ENCODE assay signal across 18 cellular contexts in genomic region chr1:30682396-30683275, GRCh38. TPM values are rescaled to one million over a fixed set of nuclear protein-coding genes. Genes with fewer than 3 reads are reported as not detected.
DNase-seq lines count a peak whose midpoint lies in the region; ATAC-seq, FAIRE-seq and TF ChIP-seq lines count a peak whose summit lies in the region.
"Had no signal": no experiment of that assay in that cellular context is flagged by ENCODE, and none has a peak within 500 bp of the region (broad histone marks: within the 10 kb centered on the region; RNA-seq: fewer than 3 reads in every experiment).

No MANE protein-coding gene starts in this region.

- peaks cover 7% of the 10 kb centered on the region for H3K36me3 Mint-ChIP-seq in T-helper 17 cell (ENCODE audit: low read depth)
- no peaks in the 10 kb centered on the region for H3K36me3 Mint-ChIP-seq in T-cell
- H3K36me3 Mint-ChIP-seq: CD4-positive, CD25-positive, alpha-beta regulatory T cell had no signal

- H4K20me1 ChIP-seq in K562 (replicated peaks; ENCODE audit: control insufficient read depth, insufficient read depth, low read length): 0 out of 2 replicates have a peak, but pooled peaks cover under 1% of the 10 kb centered on the region

- H3K4me3 Mint-ChIP-seq in T-helper 17 cell (no peak overlapping the region), T-cell (no peak overlapping the region)
- H3K4me3 Mint-ChIP-seq: CD4-positive, CD25-positive, alpha-beta regulatory T cell had no signal

- no peak for TF ChIP-seq RAD21 in K562 (CRISPR knock-in tag; conservative IDR thresholded peaks at IDR 0.05 in 1 of 2, IDR thresholded peaks at IDR 0.05 in 1 of 2)

- no peak overlapping the region for H3K27ac Mint-ChIP-seq in T-helper 17 cell
- H3K27ac Mint-ChIP-seq in T-cell: no peak overlapping the region
- H3K27ac Mint-ChIP-seq: CD4-positive, CD25-positive, alpha-beta regulatory T cell had no signal

- WGBS in K562 (ENCODE audit: insufficient coverage, low coverage, missing lambda C conversion rate): 2% methylated on average over 8 of the region's 8 CpGs

- TF ChIP-seq CTCF in left ventricle myocardium inferior (IDR thresholded peaks at IDR 0.05; ENCODE audit: borderline replicate concordance): no peak
- no peak for TF ChIP-seq CTCF in K562 (IDR thresholded peaks at IDR 0.05 in 2 of 3, conservative IDR thresholded peaks at IDR 0.05 in 1 of 3; ENCODE audit: insufficient read depth in 2 of 3, low read depth in 1 of 3, low read length in 3 of 3)
- TF ChIP-seq CTCF in mucosa of descending colon (IDR thresholded peaks at IDR 0.05): no peak
- no peak for TF ChIP-seq CTCF in vagina (IDR thresholded peaks at IDR 0.05)
- no peak for TF ChIP-seq CTCF in GM10248 (IDR thresholded peaks at IDR 0.05; ENCODE audit: control extremely low read depth, extremely low read depth, low read depth, missing control alignments)

- POLR2A ChIA-PET in K562 (lab: Yijun Ruan, JAX) (interaction anchor here (0.9 kb wide), 1 partner anchor 29 kb away, joined by 4 read pairs; no protein-coding TSS in a partner anchor), GM10248 (lab: Yijun Ruan, JAX) (no interaction called here), T-cell (lab: Charles Lee) (no interaction called here)

- peaks cover 25% of the 10 kb centered on the region for H3K4me1 ChIP-seq in left ventricle myocardium inferior
- H3K4me1 ChIP-seq in K562 (replicated peaks in 1 of 2; ENCODE audit: control insufficient read depth in 2 of 2, insufficient read depth in 2 of 2, low read length in 2 of 2): peaks cover 0 to 8% of the 10 kb centered on the region in 2 experiments; a peak in 1 of 5 replicates
- no peaks in the 10 kb centered on the region for H3K4me1 ChIP-seq in mucosa of descending colon (ENCODE audit: low read depth)
- H3K4me1 ChIP-seq in vagina: peaks cover 48% of the 10 kb centered on the region
- H3K4me1 ChIP-seq: SJSA1 had no signal

- H3K79me2 ChIP-seq in K562 (ENCODE audit: control insufficient read depth, insufficient read depth, low read length): no peaks in the 10 kb centered on the region

- H3K27me3 Mint-ChIP-seq in T-helper 17 cell (peaks cover 81% of the 10 kb centered on the region), T-cell (peaks cover 26 to 63% of the 10 kb centered on the region in 2 donors)

- H3K4me2 ChIP-seq in K562 (ENCODE audit: insufficient read depth, low read length): no peak overlapping the region

- ATAC-seq in Right ventricle myocardium inferior (no peak), K562 (no peak), mucosa of descending colon (peak; percentile 18), T-helper 17 cell (no peak), T-cell (replicated peaks in 1 of 4) (no peak)

- intact Hi-C loops in left ventricle myocardium inferior (cut with micrococcal nuclease) (no loop called here), Right ventricle myocardium inferior (cut with DNase I) (no loop called here), K562 (cut with micrococcal nuclease) (no loop called here), mucosa of descending colon (cut with DNase I, micrococcal nuclease) (no loop called here), vagina (cut with DNase I) (no loop called here)

- H3K9me3 ChIP-seq in left ventricle myocardium inferior (replicated peaks) (no peaks in the 10 kb centered on the region), K562 (replicated peaks; ENCODE audit: control insufficient read depth, insufficient read depth, low read depth, low read length) (no peaks in the 10 kb centered on the region), mucosa of descending colon (no peaks in the 10 kb centered on the region), vagina (no peaks in the 10 kb centered on the region), T-helper 17 cell (ENCODE audit: control insufficient read depth, low read length, poor library complexity, severe bottlenecking) (no peaks in the 10 kb centered on the region)
- H3K9me3 ChIP-seq: SJSA1 had no signal

- H2AFZ ChIP-seq in K562 (ENCODE audit: low read depth, low read length): no peak overlapping the region

- H3K9me3 Mint-ChIP-seq in T-cell: no peaks in the 10 kb centered on the region

- no peak overlapping the region for H3K9ac ChIP-seq in K562 (ENCODE audit: insufficient read depth in 1 of 2, low read depth in 2 of 2, low read length in 2 of 2)

- no peak overlapping the region for H3K4me3 ChIP-seq in left ventricle myocardium inferior
- H3K4me3 ChIP-seq in K562: no peak overlapping the region
- no peak overlapping the region for H3K4me3 ChIP-seq in mucosa of descending colon
- no peak overlapping the region for H3K4me3 ChIP-seq in vagina
- H3K4me3 ChIP-seq: SJSA1 had no signal

- no TSS peak for BruUV-seq in K562 (replicated peaks; lab: Mats Ljungman, UMichigan)

- no peak for FAIRE-seq in K562 (lab: Jason Lieb, UNC)

- H3K27me3 ChIP-seq in left ventricle myocardium inferior (ENCODE audit: low read depth): peaks cover 90% of the 10 kb centered on the region
- peaks cover 17 to 33% of the 10 kb centered on the region in 2 experiments; a peak in 4 of 5 replicates for H3K27me3 ChIP-seq in K562 (ENCODE audit: control insufficient read depth in 2 of 2, insufficient read depth in 2 of 2, low read length in 2 of 2)
- no peaks in the 10 kb centered on the region for H3K27me3 ChIP-seq in vagina
- H3K27me3 ChIP-seq: SJSA1 had no signal

- TF ChIP-seq POLR2A in K562 (conservative IDR thresholded peaks at IDR 0.05): no peak
- TF ChIP-seq POLR2A in vagina (IDR thresholded peaks at IDR 0.05): no peak

- TF ChIP-seq EP300 in K562 (IDR thresholded peaks at IDR 0.05; ENCODE audit: low read length): no peak

- H3K4me1 Mint-ChIP-seq in T-helper 17 cell (peaks cover 9% of the 10 kb centered on the region), T-cell (peaks cover 9 to 15% (median 11%) of the 10 kb centered on the region in 3 donors)

- H3K36me3 ChIP-seq in left ventricle myocardium inferior: no peaks in the 10 kb centered on the region
- H3K36me3 ChIP-seq in K562 (ENCODE audit: control insufficient read depth, insufficient read depth, low read length): no peaks in the 10 kb centered on the region
- no peaks in the 10 kb centered on the region for H3K36me3 ChIP-seq in mucosa of descending colon (ENCODE audit: low read depth)
- no peaks in the 10 kb centered on the region for H3K36me3 ChIP-seq in vagina
- H3K36me3 ChIP-seq: SJSA1 had no signal

- CTCF ChIA-PET in K562 (lab: Yijun Ruan, JAX; ENCODE audit: low intra/inter-chr PET ratio): no interaction called here
- CTCF ChIA-PET in GM10248 (lab: Yijun Ruan, JAX): interaction anchor here (0.9 to 1.4 kb wide), 2 partner anchors 9 to 15 kb away, joined by 3 read pairs; no protein-coding TSS in a partner anchor
- CTCF ChIA-PET in T-cell (lab: Charles Lee): interaction anchor here in 1 of 2 donors (0.6 kb wide), 1 partner anchor 347 kb away, joined by 3 read pairs; no protein-coding TSS in a partner anchor

- H3K9me1 ChIP-seq in K562 (ENCODE audit: control insufficient read depth, insufficient read depth, low read length): no peaks in the 10 kb centered on the region

- H3K27ac ChIP-seq in left ventricle myocardium inferior (replicated peaks): peak overlapping the region; percentile 44
- H3K27ac ChIP-seq in K562 (ENCODE audit: extremely low read depth, low read depth, low read length): no peak overlapping the region
- H3K27ac ChIP-seq in vagina: peak overlapping the region; percentile 97
- H3K27ac ChIP-seq: RWPE1, SJSA1 had no signal

- in situ Hi-C loops in K562 (cut with MboI): no loop called here

- no peak for DNase-seq in left ventricle myocardium inferior
- no peak for DNase-seq in Right ventricle myocardium inferior (ENCODE audit: missing footprints)
- no peak for DNase-seq in K562 (ENCODE audit: extremely low read depth in 1 of 4, low spot score in 3 of 4)
- peak in 1 of 3 donors; percentile 28 for DNase-seq in mucosa of descending colon
- DNase-seq in vagina (ENCODE audit: extremely low spot score in 2 of 2): no peak
- no peak for DNase-seq in T-helper 17 cell
- DNase-seq in GM10248 (ENCODE audit: extremely low spot score): no peak
- DNase-seq in T-cell: no peak
- DNase-seq: CD4-positive, CD25-positive, alpha-beta regulatory T cell; EL; GF-D8; IMR-90; NCI-H1105; NCI-H187; NCI-H69 had no signal

TF ChIP-seq in K562, 482 proteins besides CTCF, POLR2A, EP300 and RAD21 (continues in another document):
- TF ChIP-seq DDX20 (tag; IDR thresholded peaks at IDR 0.05; ENCODE audit: low read depth): no peak
- TF ChIP-seq ZNF282 (CRISPR knock-in tag; IDR thresholded peaks at IDR 0.05): no peak
- peak; percentile 36; the same call in 1 of the 2 replicates for TF ChIP-seq ZKSCAN1 (IDR thresholded peaks at IDR 0.05; ENCODE audit: low read depth, low read length)

RNA-seq across cellular contexts. Expression of gene MATN1, which starts 40.7 kb away (rescaled TPM):
- not detected for total RNA-seq in left ventricle myocardium inferior
- total RNA-seq in Right ventricle myocardium inferior: not detected
- total RNA-seq in K562 (2011; cell fraction: chromatin; rRNA removed; ENCODE audit: low replicate concordance): 2.0 and 5.9 TPM in 2 replicates
- total RNA-seq in K562 (2011; cell fraction: nucleolus; rRNA removed): 4.5 and 5.4 TPM in 2 replicates
- 2.7 and 4.0 TPM in 2 replicates for total RNA-seq in K562 (2011; cell fraction: nucleoplasm; rRNA removed)
- total RNA-seq in K562 (2014; rRNA removed): 1.8 and 1.9 TPM in 2 replicates
- 0.45 and 0.51 TPM in 2 replicates for total RNA-seq in K562 (2014; rRNA removed; fragmentation: Illumina TruSeq; extraction: Trizol)
- 0.79 and 1.2 TPM in 2 replicates for total RNA-seq in K562 (2015; rRNA removed; fragmentation: Illumina TruSeq; extraction: Trizol)
- 1.8 and 2.3 TPM in 2 replicates for total RNA-seq in K562 (2021)
- 0.89 and 1.5 TPM in 2 replicates for polyA plus RNA-seq in K562 (2011; rRNA removed)
- polyA plus RNA-seq in K562 (2011; cell fraction: cytosol; rRNA removed): 0.78 and 2.4 TPM in 2 replicates
- 3.5 and 9.8 TPM in 2 replicates for polyA plus RNA-seq in K562 (2011; cell fraction: nucleus; rRNA removed)
- 1.9 and 2.4 TPM in 2 replicates for polyA plus RNA-seq in K562 (2012)
- polyA plus RNA-seq in K562 (2014; fragmentation: Illumina TruSeq; extraction: Trizol): 1.1 and 1.6 TPM in 2 replicates
- polyA plus RNA-seq in K562 (2014; fragmentation: Nextera tagmentation; extraction: Ambion mirVana): under 1 TPM; 0.10 to 0.18 TPM
- polyA plus RNA-seq in K562 (2014; rRNA removed): 1.6 and 3.6 TPM in 2 replicates
- polyA minus RNA-seq in K562 (2011; rRNA and poly(A)+ RNA removed): 0.48 and 0.88 TPM in 2 replicates
- polyA minus RNA-seq in K562 (2011; cell fraction: cytosol; rRNA and poly(A)+ RNA removed): 1.4 and 1.6 TPM in 2 replicates
- 1.4 and 3.4 TPM in 2 replicates for polyA minus RNA-seq in K562 (2011; cell fraction: nucleus; rRNA and poly(A)+ RNA removed)
- under 1 TPM in 1 of 3 donors, not detected in 2; 0.22 TPM for total RNA-seq in mucosa of descending colon
- total RNA-seq in vagina: 0.49 TPM
- 1 to 10 TPM; 2.1 to 3.7 TPM for total RNA-seq in T-helper 17 cell
- total RNA-seq in T-cell: 1 to 10 TPM in 2 of 5 donors, under 1 TPM in 3; 0.20 to 5.5 (median 0.60) TPM
- total RNA-seq: A673, IMR-90 had no signal
- polyA plus RNA-seq: CD4-positive, CD25-positive, alpha-beta regulatory T cell had no signal
